In genomic region chr15:75212200-75212858, GRCh38 we compare ENCODE assay signal across 23 cellular contexts. TPM values are rescaled to one million over a fixed set of nuclear protein-coding genes. Genes with fewer than 3 reads are reported as not detected.
"Had no signal": no experiment of that assay in that cellular context is flagged by ENCODE, and none has a peak within 500 bp of the region (broad histone marks: within the 10 kb centered on the region; RNA-seq: fewer than 3 reads in every experiment).

No MANE protein-coding gene starts in this region.

- H3K4me1 ChIP-seq: gastrocnemius medialis, parathyroid adenoma had no signal

- H3K27ac Mint-ChIP-seq: activated naive CD8-positive, alpha-beta T cell; dendritic cell treated with granulocyte-macrophage colony-stimulating factor and Interleukin-4, amounts not matched to agents 40 ng/mL and 50 ng/mL, for 4 days; mesothelial cell of epicardium; T-cell had no signal

- FAIRE-seq: islet of Langerhans had no signal

- H3K27ac ChIP-seq: breast epithelium, gastrocnemius medialis, heart right ventricle, lower lobe of right lung, parathyroid adenoma, tibial nerve had no signal

- DNase-seq: activated CD4-positive, alpha-beta T cell treated with anti-CD3 and anti-CD28 coated beads for 1 hour; activated CD4-positive, alpha-beta T cell treated with anti-CD3 and anti-CD28 coated beads, Interleukin-2, amount 50 U/mL, for 48 hours; activated effector memory CD4-positive, alpha-beta T cell treated with anti-CD3 and anti-CD28 coated beads, Interleukin-2, amount 50 U/mL, for 16 hours; activated T-cell treated with anti-CD3 and anti-CD28 coated beads, Interleukin-2, amount 50 U/mL, for 4 hours; anterior cingulate cortex; effector memory CD4-positive, alpha-beta T cell; gastrocnemius medialis; heart right ventricle; left colon; lower lobe of right lung; SK-N-SH; stimulated activated CD4-positive, alpha-beta T cell treated with anti-CD3 and anti-CD28 coated beads, Interleukin-12 subunit alpha, Interleukin-12 subunit beta, amount 100 ng/mL, for 4 hours; stimulated activated CD4-positive, alpha-beta T cell treated with anti-CD3 and anti-CD28 coated beads, Interleukin-2, amount 100 ng/mL, for 24 hours; T-cell; T1000 had no signal

- ATAC-seq: activated T-cell treated with anti-CD3 and anti-CD28 coated beads, Interleukin-2, amount 50 U/mL, for 4 hours; gastrocnemius medialis; heart right ventricle; left colon; lower lobe of right lung; T-cell had no signal

- H3K4me3 ChIP-seq: breast epithelium, gastrocnemius medialis, heart right ventricle, lower lobe of right lung, tibial nerve had no signal

- H3K36me3 ChIP-seq: breast epithelium had no signal

- H3K9me3 ChIP-seq: breast epithelium, gastrocnemius medialis, heart right ventricle, lower lobe of right lung, SK-N-SH, tibial nerve had no signal

- H3K4me3 Mint-ChIP-seq: activated naive CD8-positive, alpha-beta T cell; activated T-cell treated with anti-CD3 and anti-CD28 coated beads, Interleukin-2, amount 50 U/mL, for 4 hours; dendritic cell treated with granulocyte-macrophage colony-stimulating factor and Interleukin-4, amounts not matched to agents 40 ng/mL and 50 ng/mL, for 4 days; mesothelial cell of epicardium; T-cell had no signal

- H3K9me3 Mint-ChIP-seq: activated T-cell treated with anti-CD3 and anti-CD28 coated beads, Interleukin-2, amount 50 U/mL, for 4 hours; dendritic cell treated with granulocyte-macrophage colony-stimulating factor and Interleukin-4, amounts not matched to agents 40 ng/mL and 50 ng/mL, for 4 days; mesothelial cell of epicardium; T-cell had no signal

- H3K27me3 Mint-ChIP-seq: activated naive CD8-positive, alpha-beta T cell; dendritic cell treated with granulocyte-macrophage colony-stimulating factor and Interleukin-4, amounts not matched to agents 40 ng/mL and 50 ng/mL, for 4 days; T-cell had no signal

- H3K27me3 ChIP-seq: breast epithelium, gastrocnemius medialis, heart right ventricle, tibial nerve had no signal

RNA-seq across cellular contexts. Expression of gene GOLGA6C, which starts 45.8 kb away (rescaled TPM):
- total RNA-seq: activated T-cell treated with anti-CD3 and anti-CD28 coated beads, Interleukin-2, amount 50 U/mL, for 4 hours; cerebellum; heart right ventricle; left colon; lower lobe of right lung; T-cell had no signal
- polyA plus RNA-seq: heart right ventricle, SK-N-SH had no signal
